In the genomic region with DNA sequence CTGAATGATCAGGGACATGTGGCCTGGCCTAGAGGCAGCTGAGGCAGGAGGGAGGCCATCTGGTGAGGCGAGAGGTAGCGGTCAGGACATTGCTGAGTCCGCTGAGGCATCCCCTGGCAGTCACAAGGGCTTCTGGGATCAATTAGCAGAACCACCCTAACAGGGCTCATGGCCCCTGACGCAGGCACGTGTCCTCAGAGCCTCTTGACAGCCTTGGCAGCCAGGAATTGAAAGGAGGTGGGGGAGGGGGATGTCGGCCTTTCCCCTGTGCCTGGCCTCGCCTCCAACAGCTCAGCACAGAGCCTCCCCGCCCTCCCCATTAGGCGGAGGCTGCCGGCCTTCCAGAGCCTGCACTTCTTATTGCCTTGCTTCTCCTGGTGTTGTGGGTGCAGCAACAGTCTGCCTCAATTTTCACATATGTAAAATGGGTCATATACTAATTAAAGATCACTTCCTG, we compare ENCODE assay signal across 10 cellular contexts. TPM values are rescaled to one million over a fixed set of nuclear protein-coding genes. Genes with fewer than 3 reads are reported as not detected.
DNase-seq lines count a peak whose midpoint lies in the region; ATAC-seq and TF ChIP-seq lines count a peak whose summit lies in the region.
"Had no signal": no experiment of that assay in that cellular context is flagged by ENCODE, and none has a peak within 500 bp of the region (broad histone marks: within the 10 kb centered on the region; RNA-seq: fewer than 3 reads in every experiment).

No MANE protein-coding gene starts in this region.

- ATAC-seq in esophagus mucosa (peak; percentile 27), GM18520 (IDR thresholded peaks at IDR 0.05; ENCODE audit: unreplicated experiment) (no peak), HG03442 (IDR thresholded peaks at IDR 0.05; ENCODE audit: unreplicated experiment) (no peak)

- peak; percentile 23 for TF ChIP-seq EP300 in neural cell (conservative IDR thresholded peaks at IDR 0.05; ENCODE audit: poor library complexity, severe bottlenecking)

- peak overlapping the region; percentile 7 for H3K9ac ChIP-seq in neural cell (ENCODE audit: low read length)

- H3K9me2 ChIP-seq in neural cell (ENCODE audit: insufficient read depth, low read length): no peaks in the 10 kb centered on the region

- no peak overlapping the region for H3K4me2 ChIP-seq in neural cell (ENCODE audit: low read length)

- TF ChIP-seq RAD21 in neural cell (conservative IDR thresholded peaks at IDR 0.05): no peak

- DNase-seq in DMS153 treated with DMSO at 0.1 percent for 48 hours (lab: John Stamatoyannopoulos, UW; ENCODE audit: unreplicated experiment): peak; percentile 28
- peak; percentile 54 to 77 for DNase-seq in NCI-H446 (lab: John Stamatoyannopoulos, UW)
- DNase-seq in NK-92 (lab: John Stamatoyannopoulos, UW; ENCODE audit: unreplicated experiment): no peak
- no peak for DNase-seq in stimulated activated CD8-positive, alpha-beta memory T cell treated with anti-CD3 and anti-CD28 coated beads, Interleukin-4, amount 100 ng/mL, for 48 hours
- DNase-seq: activated naive CD4-positive, alpha-beta T cell treated with anti-CD3 and anti-CD28 coated beads for 36 hours had no signal

- H2AFZ ChIP-seq in neural cell (ENCODE audit: low read depth, low read length): no peak overlapping the region

- no peaks in the 10 kb centered on the region for H3F3A ChIP-seq in neural cell (ENCODE audit: insufficient read depth, low read length, poor library complexity, severe bottlenecking)

- peak overlapping the region; percentile 33 for H3K27ac ChIP-seq in neural cell (ENCODE audit: low read length)

- TF ChIP-seq CTCF in neural cell (IDR thresholded peaks at IDR 0.05; ENCODE audit: poor library complexity, severe bottlenecking): no peak

- no peaks in the 10 kb centered on the region for H4K20me1 ChIP-seq in neural cell (ENCODE audit: insufficient read depth)

- no peaks in the 10 kb centered on the region for H3K9me3 ChIP-seq in neural cell (ENCODE audit: low read length)

- H3K4me3 ChIP-seq in neural cell (ENCODE audit: low read length): no peak overlapping the region

- H3K36me3 ChIP-seq in neural cell (ENCODE audit: insufficient read depth, low read length): no peaks in the 10 kb centered on the region

- no peaks in the 10 kb centered on the region for H3K27me3 ChIP-seq in neural cell (ENCODE audit: insufficient read depth, low read depth, low read length)

- H3K79me2 ChIP-seq in neural cell (replicated peaks; ENCODE audit: insufficient read depth, low read length): no peaks in the 10 kb centered on the region

TF ChIP-seq in neural cell, 6 proteins besides CTCF, POLR2A, EP300 and RAD21:
- TF ChIP-seq POLR2AphosphoS5 (IDR thresholded peaks at IDR 0.05) (no peak), REST (IDR thresholded peaks at IDR 0.05; ENCODE audit: borderline replicate concordance) (no peak), EZH2 (IDR thresholded peaks at IDR 0.05; ENCODE audit: borderline replicate concordance, insufficient read depth, low read length, poor library complexity, severe bottlenecking) (no peak)
TF ChIP-seq in neural cell: peak in this region for 0.

RNA-seq across cellular contexts. Expression of gene NFAM1, which starts 55.5 kb away (rescaled TPM):
- 0.88 TPM for total RNA-seq in esophagus mucosa
- 0.05 TPM in 1 of 2 replicates, not detected in the other for polyA plus RNA-seq in neural cell
- 0.23 and 0.24 TPM in 2 replicates for polyA minus RNA-seq in neural cell
- polyA plus RNA-seq: keratinocyte had no signal

Comparison
In these comparisons a context has a peak if more than half of its experiments do, and no peak if none do; other contexts are left out.
1. DNase-seq: peak in DMS153 treated with DMSO at 0.1 percent for 48 hours (single experiment) and NCI-H446 (2 of 2); none in NK-92 (single experiment) and stimulated activated CD8-positive, alpha-beta memory T cell treated with anti-CD3 and anti-CD28 coated beads, Interleukin-4, amount 100 ng/mL, for 48 hours (single experiment).